8 cellular contexts compared by ENCODE assay signal in the genomic region with DNA sequence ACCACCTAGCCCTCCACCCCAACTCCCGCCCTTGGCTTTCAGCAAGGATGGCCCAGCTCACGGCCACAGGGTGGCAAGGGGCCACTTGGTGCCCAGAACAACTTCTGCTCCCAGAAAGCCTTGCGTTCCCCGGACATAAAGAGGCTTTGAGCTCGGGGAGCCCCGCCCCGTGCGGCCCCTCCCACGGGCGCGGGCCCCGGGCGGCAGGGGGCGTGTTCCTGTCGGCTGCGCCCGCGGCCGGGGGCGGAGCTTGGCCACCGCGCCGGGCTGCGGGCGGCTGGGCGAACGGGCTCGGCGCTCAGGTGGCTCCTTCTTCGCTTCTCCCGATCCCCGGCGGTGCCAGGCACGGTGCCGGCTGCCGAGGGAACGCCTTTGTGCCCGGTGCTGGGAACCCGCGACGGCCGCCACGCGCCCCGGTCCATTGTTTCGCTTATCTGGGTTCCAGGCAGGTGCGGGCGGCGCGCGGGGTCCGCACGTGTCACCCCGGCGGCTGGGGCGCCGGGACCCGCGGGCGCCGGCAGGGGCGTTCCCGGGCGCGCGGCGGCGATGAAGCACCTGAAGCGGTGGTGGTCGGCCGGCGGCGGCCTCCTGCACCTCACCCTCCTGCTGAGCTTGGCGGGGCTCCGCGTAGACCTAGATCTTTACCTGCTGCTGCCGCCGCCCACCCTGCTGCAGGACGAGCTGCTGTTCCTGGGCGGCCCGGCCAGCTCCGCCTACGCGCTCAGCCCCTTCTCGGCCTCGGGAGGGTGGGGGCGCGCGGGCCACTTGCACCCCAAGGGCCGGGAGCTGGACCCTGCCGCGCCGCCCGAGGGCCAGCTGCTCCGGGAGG. TPM values are rescaled to one million over a fixed set of nuclear protein-coding genes. Genes with fewer than 3 reads are reported as not detected.
DNase-seq lines count a peak whose midpoint lies in the region; ATAC-seq and TF ChIP-seq lines count a peak whose summit lies in the region.

A gene with protein sequence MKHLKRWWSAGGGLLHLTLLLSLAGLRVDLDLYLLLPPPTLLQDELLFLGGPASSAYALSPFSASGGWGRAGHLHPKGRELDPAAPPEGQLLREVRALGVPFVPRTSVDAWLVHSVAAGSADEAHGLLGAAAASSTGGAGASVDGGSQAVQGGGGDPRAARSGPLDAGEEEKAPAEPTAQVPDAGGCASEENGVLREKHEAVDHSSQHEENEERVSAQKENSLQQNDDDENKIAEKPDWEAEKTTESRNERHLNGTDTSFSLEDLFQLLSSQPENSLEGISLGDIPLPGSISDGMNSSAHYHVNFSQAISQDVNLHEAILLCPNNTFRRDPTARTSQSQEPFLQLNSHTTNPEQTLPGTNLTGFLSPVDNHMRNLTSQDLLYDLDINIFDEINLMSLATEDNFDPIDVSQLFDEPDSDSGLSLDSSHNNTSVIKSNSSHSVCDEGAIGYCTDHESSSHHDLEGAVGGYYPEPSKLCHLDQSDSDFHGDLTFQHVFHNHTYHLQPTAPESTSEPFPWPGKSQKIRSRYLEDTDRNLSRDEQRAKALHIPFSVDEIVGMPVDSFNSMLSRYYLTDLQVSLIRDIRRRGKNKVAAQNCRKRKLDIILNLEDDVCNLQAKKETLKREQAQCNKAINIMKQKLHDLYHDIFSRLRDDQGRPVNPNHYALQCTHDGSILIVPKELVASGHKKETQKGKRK (plus strand): TSS at position 246 of the 829 bp plus-strand sequence. CDS start 301 bp downstream, at position 547.

- peaks cover 27% of the 10 kb centered on the region for H3K4me1 ChIP-seq in RWPE2 (ENCODE audit: insufficient read depth, poor library complexity, severe bottlenecking)
- H3K4me1 ChIP-seq in neuron (ENCODE audit: insufficient read depth, low read length) = no peaks in the 10 kb centered on the region
- H3K4me1 ChIP-seq in stomach smooth muscle (ENCODE audit: control insufficient read depth, insufficient read depth, low read length) = peaks cover 9% of the 10 kb centered on the region

- H3K4me1 Mint-ChIP-seq in activated T-helper 2 cell treated with anti-CD3 and anti-CD28 coated beads, Interferon-gamma antibody, Interleukin-2, Interleukin-4, amounts not matched to agents 10 μg/mL and 5 μg/mL and 100 μg/mL, durations not matched to agents 14 hours and 24 hours and 36 hours (ENCODE audit: low read depth) = peaks cover 56% of the 10 kb centered on the region

- H3K4me3 ChIP-seq in Jurkat, Clone E6-1 (ENCODE audit: low read length) = peak within 1 kb of the TSS; percentile 87
- H3K4me3 ChIP-seq in RWPE2 (ENCODE audit: severe bottlenecking) (peak within 1 kb of the TSS; percentile 60), foreskin fibroblast (ENCODE audit: low read depth in 1 of 2, low read length in 2 of 2) (peak within 1 kb of the TSS; percentile 47 to 48), neuron (ENCODE audit: low read length) (peak within 1 kb of the TSS; percentile 51), stomach smooth muscle (ENCODE audit: low read length in 2 of 2) (peak within 1 kb of the TSS; percentile 9 to 64)

- H3K27ac Mint-ChIP-seq in activated T-helper 2 cell treated with anti-CD3 and anti-CD28 coated beads, Interferon-gamma antibody, Interleukin-2, Interleukin-4, amounts not matched to agents 10 μg/mL and 5 μg/mL and 100 μg/mL, durations not matched to agents 14 hours and 24 hours and 36 hours = peak within 1 kb of the TSS; percentile 97

- peak within 1 kb of the TSS; percentile 99 for H3K4me3 Mint-ChIP-seq in activated T-helper 2 cell treated with anti-CD3 and anti-CD28 coated beads, Interferon-gamma antibody, Interleukin-2, Interleukin-4, amounts not matched to agents 10 μg/mL and 5 μg/mL and 100 μg/mL, durations not matched to agents 14 hours and 24 hours and 36 hours (ENCODE audit: low read depth)

- peak; percentile 13 for TF ChIP-seq CTCF in RWPE2 (IDR thresholded peaks at IDR 0.05; ENCODE audit: poor library complexity, severe bottlenecking)
- TF ChIP-seq CTCF in foreskin fibroblast (IDR thresholded peaks at IDR 0.05; ENCODE audit: low read depth, low read length) = no peak

- H3K27ac ChIP-seq in RWPE2 (ENCODE audit: poor library complexity, severe bottlenecking) (no peak within 1 kb of the TSS), stomach smooth muscle (ENCODE audit: low read length) (no peak within 1 kb of the TSS)

- DNase-seq in DMS53 treated with DMSO at 0.1 percent for 48 hours (lab: John Stamatoyannopoulos, UW; ENCODE audit: unreplicated experiment) = peak; percentile 80
- DNase-seq in Jurkat, Clone E6-1 (ENCODE audit: low read depth, low spot score) = peak; percentile 76
- DNase-seq in RWPE2 (ENCODE audit: low spot score) = no peak
- DNase-seq in activated T-helper 2 cell treated with anti-CD3 and anti-CD28 coated beads, Interferon-gamma antibody, Interleukin-2, Interleukin-4, amounts not matched to agents 10 μg/mL and 5 μg/mL and 100 μg/mL, durations not matched to agents 14 hours and 24 hours and 36 hours (ENCODE audit: low spot score) = peak; percentile 82
- peak; percentile 75 to 89 for DNase-seq in foreskin fibroblast

- H3K9ac ChIP-seq in stomach smooth muscle (ENCODE audit: low read length in 2 of 2) = no peak within 1 kb of the TSS

- peaks cover 20% of the 10 kb centered on the region for H3K36me3 Mint-ChIP-seq in activated T-helper 2 cell treated with anti-CD3 and anti-CD28 coated beads, Interferon-gamma antibody, Interleukin-2, Interleukin-4, amounts not matched to agents 10 μg/mL and 5 μg/mL and 100 μg/mL, durations not matched to agents 14 hours and 24 hours and 36 hours (ENCODE audit: low read depth)

- ATAC-seq in GM21576 (IDR thresholded peaks at IDR 0.05; ENCODE audit: unreplicated experiment) (peak; percentile 64), RWPE2 (ENCODE audit: low read depth) (peak; percentile 37; the same call in 2 of the 3 replicates)

- no peaks in the 10 kb centered on the region for H3K9me3 ChIP-seq in RWPE2 (ENCODE audit: severe bottlenecking)
- peaks cover 10% of the 10 kb centered on the region for H3K9me3 ChIP-seq in neuron (ENCODE audit: low read length)
- no peaks in the 10 kb centered on the region for H3K9me3 ChIP-seq in stomach smooth muscle (ENCODE audit: control insufficient read depth in 2 of 2, low read length in 2 of 2)

- H3K27me3 Mint-ChIP-seq in activated T-helper 2 cell treated with anti-CD3 and anti-CD28 coated beads, Interferon-gamma antibody, Interleukin-2, Interleukin-4, amounts not matched to agents 10 μg/mL and 5 μg/mL and 100 μg/mL, durations not matched to agents 14 hours and 24 hours and 36 hours (ENCODE audit: low read depth) = no peaks in the 10 kb centered on the region

- intact Hi-C loops in activated T-helper 2 cell treated with anti-CD3 and anti-CD28 coated beads, Interferon-gamma antibody, Interleukin-2, Interleukin-4, amounts not matched to agents 10 μg/mL and 5 μg/mL and 100 μg/mL, durations not matched to agents 14 hours and 24 hours and 36 hours (cut with micrococcal nuclease) = loop anchor here (2.0 to 5.0 kb wide), 3 partner anchors 127 to 289 kb away; no protein-coding TSS in a partner anchor

- no peaks in the 10 kb centered on the region for H3K9me3 Mint-ChIP-seq in activated T-helper 2 cell treated with anti-CD3 and anti-CD28 coated beads, Interferon-gamma antibody, Interleukin-2, Interleukin-4, amounts not matched to agents 10 μg/mL and 5 μg/mL and 100 μg/mL, durations not matched to agents 14 hours and 24 hours and 36 hours

- H3K27me3 ChIP-seq in RWPE2 (ENCODE audit: insufficient read depth, poor library complexity, severe bottlenecking) = no peaks in the 10 kb centered on the region
- H3K27me3 ChIP-seq in neuron (ENCODE audit: insufficient read depth, low read length) = peaks cover 46% of the 10 kb centered on the region
- peaks cover 28 to 39% of the 10 kb centered on the region in 2 donors for H3K27me3 ChIP-seq in stomach smooth muscle (ENCODE audit: control insufficient read depth in 1 of 2, insufficient read depth in 2 of 2, low read length in 2 of 2)

- H2AFZ ChIP-seq in neuron (ENCODE audit: low read depth, low read length) = peak within 1 kb of the TSS; percentile 93

- no peaks in the 10 kb centered on the region for H3K36me3 ChIP-seq in RWPE2 (ENCODE audit: low read depth)
- H3K36me3 ChIP-seq in neuron (ENCODE audit: insufficient read depth, low read length) = no peaks in the 10 kb centered on the region
- no peaks in the 10 kb centered on the region for H3K36me3 ChIP-seq in stomach smooth muscle (ENCODE audit: control insufficient read depth in 2 of 2, insufficient read depth in 2 of 2, low read length in 2 of 2)

RNA-seq across cellular contexts. Expression of the gene that starts here (rescaled TPM):
- polyA plus RNA-seq in Jurkat, Clone E6-1 (2012; ENCODE audit: insufficient read depth, insufficient read length) = 25.8 TPM
- total RNA-seq in activated T-helper 2 cell treated with anti-CD3 and anti-CD28 coated beads, Interferon-gamma antibody, Interleukin-2, Interleukin-4, amounts not matched to agents 10 μg/mL and 5 μg/mL and 100 μg/mL, durations not matched to agents 14 hours and 24 hours and 36 hours = 42.3 and 44.6 TPM in 2 replicates

Comparison
In these comparisons a context has a peak if more than half of its experiments do, and no peak if none do; other contexts are left out.
1. H3K4me3 ChIP-seq: peak in every context shown above with its lines; median percentile 87 in Jurkat, Clone E6-1; 60 in RWPE2; 51 in neuron; 48 in foreskin fibroblast; 36 in stomach smooth muscle.